Comparison of ENCODE assay signal across 23 cellular contexts in the genomic region with DNA sequence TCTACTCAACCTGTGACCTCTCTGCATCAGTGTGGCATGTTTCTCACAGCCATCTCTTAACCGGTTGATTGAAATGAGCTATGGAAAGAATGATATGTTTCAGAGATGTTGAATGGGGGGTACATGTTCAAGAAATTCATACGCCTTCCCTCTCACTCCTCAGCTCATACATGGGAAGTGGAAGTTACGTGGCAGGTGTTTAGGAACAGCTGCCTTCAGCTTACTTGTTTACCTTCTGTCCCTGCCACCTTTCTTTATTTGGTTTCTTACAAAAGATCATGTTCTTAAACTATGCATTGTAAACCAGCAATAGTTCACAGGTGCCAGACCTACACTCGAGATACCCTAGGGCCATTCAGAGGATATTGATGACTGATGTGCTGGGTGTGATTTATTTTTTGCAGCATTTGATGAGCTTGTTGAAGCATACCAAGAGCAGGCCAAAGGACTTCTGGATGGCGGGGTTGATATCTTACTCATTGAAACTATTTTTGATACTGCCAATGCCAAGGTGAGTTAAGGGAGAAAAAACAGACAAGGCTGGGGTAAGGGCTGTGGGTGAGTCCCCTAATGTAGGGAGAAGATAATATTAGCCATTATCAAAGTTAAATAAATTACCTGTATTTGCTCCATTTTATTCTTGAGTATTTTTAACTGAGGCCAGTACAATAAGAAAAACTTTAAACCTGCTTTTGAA.
"Had no signal": no experiment of that assay in that cellular context is flagged by ENCODE, and none has a peak within 500 bp of the region (broad histone marks: within the 10 kb centered on the region; RNA-seq: fewer than 3 reads in every experiment).

No MANE protein-coding gene starts in this region.

- H3K27ac Mint-ChIP-seq: natural killer cell; stimulated activated naive B cell treated with anti-CD40 and anti-IgM and Interleukin-4, amounts not matched to agents 10 μg/mL and 1 μg/mL and 100 μg/mL, for 72 hours had no signal

- H3K4me3 Mint-ChIP-seq: natural killer cell; stimulated activated naive B cell treated with anti-CD40 and anti-IgM and Interleukin-4, amounts not matched to agents 10 μg/mL and 1 μg/mL and 100 μg/mL, for 72 hours had no signal

- DNase-seq: dermis blood vessel endothelial cell; effector memory CD4-positive, alpha-beta T cell; foreskin keratinocyte; heart left ventricle; left cardiac atrium; left lung; lower lobe of right lung; natural killer cell; occipital lobe; ovary; right lobe of liver; small intestine; stimulated activated CD4-positive, alpha-beta T cell treated with anti-CD3 and anti-CD28 coated beads, Interleukin-15, amount 100 ng/mL, for 24 hours; stimulated activated CD4-positive, alpha-beta T cell treated with anti-CD3 and anti-CD28 coated beads, Interleukin-2, amount 100 ng/mL, for 48 hours; stimulated activated naive B cell treated with anti-CD40 and anti-IgM and Interleukin-4, amounts not matched to agents 10 μg/mL and 1 μg/mL and 100 μg/mL, for 72 hours; stomach; thyroid gland; trophoblast cell had no signal

- H3K27me3 ChIP-seq: esophagus muscularis mucosa, foreskin keratinocyte, gastroesophageal sphincter, heart left ventricle, hepatocyte, left lung, ovary, right lobe of liver, stomach, thyroid gland, vagina had no signal

- H3K4me3 ChIP-seq: coronary artery, esophagus muscularis mucosa, gastroesophageal sphincter, heart left ventricle, hepatocyte, left lung, lower lobe of right lung, ovary, right lobe of liver, stomach, thyroid gland, vagina had no signal

- H3K4me1 ChIP-seq: foreskin keratinocyte, vagina had no signal

- ATAC-seq: foreskin keratinocyte; gastroesophageal sphincter; left cardiac atrium; left lung; lower lobe of right lung; natural killer cell; right lobe of liver; stimulated activated naive B cell treated with anti-CD40 and anti-IgM and Interleukin-4, amounts not matched to agents 10 μg/mL and 1 μg/mL and 100 μg/mL, for 72 hours had no signal

- H3K9me3 Mint-ChIP-seq: natural killer cell; stimulated activated naive B cell treated with anti-CD40 and anti-IgM and Interleukin-4, amounts not matched to agents 10 μg/mL and 1 μg/mL and 100 μg/mL, for 72 hours had no signal

- H3K36me3 ChIP-seq: ovary had no signal

- H3K27ac ChIP-seq: coronary artery, esophagus muscularis mucosa, foreskin keratinocyte, gastroesophageal sphincter, heart left ventricle, hepatocyte, left lung, lower lobe of right lung, ovary, right lobe of liver, stomach, thyroid gland, vagina had no signal

- H3K27me3 Mint-ChIP-seq: stimulated activated naive B cell treated with anti-CD40 and anti-IgM and Interleukin-4, amounts not matched to agents 10 μg/mL and 1 μg/mL and 100 μg/mL, for 72 hours had no signal

- H3K4me1 Mint-ChIP-seq: natural killer cell; stimulated activated naive B cell treated with anti-CD40 and anti-IgM and Interleukin-4, amounts not matched to agents 10 μg/mL and 1 μg/mL and 100 μg/mL, for 72 hours had no signal

- H3K9me3 ChIP-seq: esophagus muscularis mucosa, gastroesophageal sphincter, heart left ventricle, left lung, lower lobe of right lung, ovary, right lobe of liver, stomach, thyroid gland, vagina had no signal
